ENCODE assay signal across 26 cellular contexts in genomic region chr13:99071666-99072065, GRCh38.
"Had no signal": no experiment of that assay in that cellular context is flagged by ENCODE, and none has a peak within 500 bp of the region (broad histone marks: within the 10 kb centered on the region; RNA-seq: fewer than 3 reads in every experiment).

No MANE protein-coding gene starts in this region.

- H3K27me3 ChIP-seq: pancreas, right lobe of liver, testis, vagina had no signal

- DNase-seq: activated CD4-positive, alpha-beta T cell treated with anti-CD3 and anti-CD28 coated beads, Interleukin-2, amount 10 ng/mL, durations not matched to agents 7 days and 5 days; activated CD4-positive, CD25-positive, alpha-beta regulatory T cell treated with anti-CD3 and anti-CD28 coated beads, Interleukin-2, amount 50 U/mL, for 72 hours; activated T-cell treated with anti-CD3 and anti-CD28 coated beads, Interleukin-2, amount 50 U/mL, for 1 hour; amygdala; cerebellar nuclear complex; endodermal cell; foreskin fibroblast; immature natural killer cell; left ventricle myocardium inferior; nephron progenitor cell; pancreas; right lobe of liver; stimulated activated CD4-positive, alpha-beta T cell treated with anti-CD3 and anti-CD28 coated beads, Interleukin-2, amount 100 ng/mL, for 48 hours; stimulated activated CD8-positive, alpha-beta memory T cell treated with anti-CD3 and anti-CD28 coated beads, Interleukin-4, amount 100 ng/mL, for 48 hours; stimulated activated naive B cell treated with anti-CD40 and anti-IgM and Interleukin-4, amounts not matched to agents 10 μg/mL and 1 μg/mL and 100 μg/mL, for 72 hours; SW 1271; testis; WERI-Rb-1 had no signal

- H3K27ac Mint-ChIP-seq: activated naive CD4-positive, alpha-beta T cell treated with anti-CD3 and anti-CD28 coated beads, Interleukin-2, amount 50 U/mL, for 72 hours; activated T-helper 17 cell treated with anti-CD3 and anti-CD28 coated beads, Interleukin-2, amount 50 U/mL, for 72 hours; endodermal cell; immature natural killer cell; mesothelial cell of epicardium; nephron progenitor cell; stimulated activated naive B cell treated with anti-CD40 and anti-IgM and Interleukin-4, amounts not matched to agents 10 μg/mL and 1 μg/mL and 100 μg/mL, for 72 hours; type B pancreatic cell had no signal

- H3K4me3 Mint-ChIP-seq: activated CD4-positive, alpha-beta T cell treated with anti-CD3 and anti-CD28 coated beads, Interleukin-2, amount 10 ng/mL, durations not matched to agents 7 days and 5 days; activated T-helper 17 cell treated with anti-CD3 and anti-CD28 coated beads, Interleukin-2, amount 50 U/mL, for 72 hours; endodermal cell; immature natural killer cell; mesothelial cell of epicardium; nephron progenitor cell; stimulated activated naive B cell treated with anti-CD40 and anti-IgM and Interleukin-4, amounts not matched to agents 10 μg/mL and 1 μg/mL and 100 μg/mL, for 72 hours; type B pancreatic cell had no signal

- H3K9me3 ChIP-seq: pancreas, right lobe of liver, testis, vagina had no signal

- H3K36me3 ChIP-seq: pancreas, right lobe of liver, vagina had no signal

- H3K9me3 Mint-ChIP-seq: endodermal cell, immature natural killer cell had no signal

- H3K4me1 ChIP-seq: pancreas, testis had no signal

- H3K4me1 Mint-ChIP-seq: mesothelial cell of epicardium had no signal

- H3K4me3 ChIP-seq: coronary artery, left ventricle myocardium inferior, pancreas, right lobe of liver, smooth muscle cell, testis, vagina had no signal

- H3K27me3 Mint-ChIP-seq: activated CD4-positive, alpha-beta T cell treated with anti-CD3 and anti-CD28 coated beads, Interleukin-2, amount 10 ng/mL, durations not matched to agents 7 days and 5 days; activated T-helper 17 cell treated with anti-CD3 and anti-CD28 coated beads, Interleukin-2, amount 50 U/mL, for 72 hours; stimulated activated naive B cell treated with anti-CD40 and anti-IgM and Interleukin-4, amounts not matched to agents 10 μg/mL and 1 μg/mL and 100 μg/mL, for 72 hours; type B pancreatic cell had no signal

- H3K27ac ChIP-seq: coronary artery, epithelial cell of prostate, left ventricle myocardium inferior, pancreas, right lobe of liver, testis, vagina, WERI-Rb-1 had no signal

- ATAC-seq: activated naive CD4-positive, alpha-beta T cell treated with anti-CD3 and anti-CD28 coated beads, Interleukin-2, amount 50 U/mL, for 72 hours; activated T-helper 17 cell treated with anti-CD3 and anti-CD28 coated beads, Interleukin-2, amount 50 U/mL, for 72 hours; pancreas; right lobe of liver; stimulated activated naive B cell treated with anti-CD40 and anti-IgM and Interleukin-4, amounts not matched to agents 10 μg/mL and 1 μg/mL and 100 μg/mL, for 72 hours had no signal
